1 cellular context compared by ENCODE assay signal in genomic region chr7:974820-975681, GRCh38.
A peak's percentile ranks its signal among the peaks of the same experiment; 100 is the strongest.
TF ChIP-seq lines count a peak whose summit lies in the region.

Gene COX19 (minus strand): TSS chr7:975549. CDS start chr7:975509, 40 bp downstream.

TF ChIP-seq in HepG2, 621 proteins besides CTCF, POLR2A, EP300 and RAD21 (continued from another document and continues in another):
- TF ChIP-seq ZNF318 (CRISPR knock-in tag; IDR thresholded peaks at IDR 0.05) (peak; percentile 31; the same call in 1 of the 2 replicates), RBAK (CRISPR knock-in tag; IDR thresholded peaks at IDR 0.05) (no peak), ZNF256 (CRISPR knock-in tag; conservative IDR thresholded peaks at IDR 0.05) (0 out of 2 replicates have a peak, but pooled peaks have one; percentile 49), POLR2AphosphoS5 (IDR thresholded peaks at IDR 0.05; ENCODE audit: low read depth, low read length) (peak; percentile 72), HNRNPLL (IDR thresholded peaks at IDR 0.05; ENCODE audit: low read depth, low read length, poor library complexity, severe bottlenecking) (peak; percentile 81), SAP130 (CRISPR knock-in tag; IDR thresholded peaks at IDR 0.05; ENCODE audit: low read depth) (peak; percentile 75), ZFP91 (CRISPR knock-in tag; IDR thresholded peaks at IDR 0.05; ENCODE audit: borderline replicate concordance) (peak; percentile 86; the same call in 1 of the 2 replicates), ZNF331 (CRISPR knock-in tag; IDR thresholded peaks at IDR 0.05) (peak; percentile 36; the same call in 1 of the 2 replicates), SOX6 (IDR thresholded peaks at IDR 0.05) (no peak), SOX6 (CRISPR knock-in tag; IDR thresholded peaks at IDR 0.05) (peak; percentile 45; the same call in 1 of the 2 replicates), SNAPC4 (CRISPR knock-in tag; IDR thresholded peaks at IDR 0.05) (0 out of 2 replicates have a peak, but pooled peaks have one; percentile 37), GZF1 (CRISPR knock-in tag; IDR thresholded peaks at IDR 0.05) (no peak), TCF7L2 (IDR thresholded peaks at IDR 0.05; ENCODE audit: low read depth, low read length) (no peak), ZBTB42 (CRISPR knock-in tag; IDR thresholded peaks at IDR 0.05) (no peak; the same call in 1 of the 2 replicates), ZNF234 (CRISPR knock-in tag; conservative IDR thresholded peaks at IDR 0.05) (no peak), ZBTB43 (CRISPR knock-in tag; conservative IDR thresholded peaks at IDR 0.05) (0 out of 2 replicates have a peak, but pooled peaks have one; percentile 34), ZSCAN12 (CRISPR knock-in tag; IDR thresholded peaks at IDR 0.05) (0 out of 2 replicates have a peak, but pooled peaks have one; percentile 9), ZMYM4 (CRISPR knock-in tag; IDR thresholded peaks at IDR 0.05) (peak; percentile 32), TBL1XR1 (IDR thresholded peaks at IDR 0.05; ENCODE audit: borderline replicate concordance, low read length, partially characterized antibody) (no peak), SP2 (CRISPR knock-in tag; IDR thresholded peaks at IDR 0.05) (peak; percentile 52; the same call in 1 of the 2 replicates), SMARCE1 (IDR thresholded peaks at IDR 0.05; ENCODE audit: borderline replicate concordance) (no peak), YY1 (IDR thresholded peaks at IDR 0.05; ENCODE audit: insufficient read depth, insufficient replicate concordance, low read depth, low read length) (peak; percentile 95), ZBTB46 (CRISPR knock-in tag; IDR thresholded peaks at IDR 0.05; ENCODE audit: borderline replicate concordance) (0 out of 2 replicates have a peak, but pooled peaks have one; percentile 27), HOXA3 (CRISPR knock-in tag; IDR thresholded peaks at IDR 0.05) (peak; percentile 96), HNF1B (CRISPR knock-in tag; IDR thresholded peaks at IDR 0.05) (peak; percentile 55; the same call in 1 of the 2 replicates), EEA1 (CRISPR knock-in tag; IDR thresholded peaks at IDR 0.05; ENCODE audit: borderline replicate concordance) (peak; percentile 41), ZNF772 (CRISPR knock-in tag; IDR thresholded peaks at IDR 0.05) (peak; percentile 62), SAFB2 (CRISPR knock-in tag; IDR thresholded peaks at IDR 0.05; ENCODE audit: borderline replicate concordance, low read depth) (peak; percentile 64; the same call in 1 of the 2 replicates), ZNF530 (CRISPR knock-in tag; IDR thresholded peaks at IDR 0.05; ENCODE audit: low read depth) (peak; percentile 67; the same call in 1 of the 2 replicates), CERS6 (CRISPR knock-in tag; IDR thresholded peaks at IDR 0.05) (no peak), ASH2L (IDR thresholded peaks at IDR 0.05; ENCODE audit: insufficient read length, low read depth, low read length) (peak; percentile 83), ZNF33A (CRISPR knock-in tag; IDR thresholded peaks at IDR 0.05; ENCODE audit: borderline replicate concordance) (0 out of 2 replicates have a peak, but pooled peaks have one; percentile 66), STAG1 (CRISPR knock-in tag; IDR thresholded peaks at IDR 0.05) (no peak), ZFP1 (CRISPR knock-in tag; IDR thresholded peaks at IDR 0.05) (peak; percentile 88), PCBP1 (IDR thresholded peaks at IDR 0.05; ENCODE audit: borderline replicate concordance, low read depth, low read length) (no peak)
